Comparison of ENCODE assay signal across 32 cellular contexts in genomic region chr1:112070677-112071076, GRCh38.
"Had no signal": no experiment of that assay in that cellular context is flagged by ENCODE, and none has a peak within 500 bp of the region (broad histone marks: within the 10 kb centered on the region; RNA-seq: fewer than 3 reads in every experiment).

No MANE protein-coding gene starts in this region.

- H3K4me3 Mint-ChIP-seq: activated B cell treated with CpG ODN at 0.5 μM for 24 hours; activated CD4-positive, alpha-beta memory T cell treated with anti-CD3 and anti-CD28 coated beads for 36 hours; activated CD4-positive, alpha-beta T cell treated with anti-CD3 and anti-CD28 coated beads, Interleukin-2, amount 10 ng/mL, durations not matched to agents 24 days and 14 days; activated CD8-positive, alpha-beta T cell treated with anti-CD3 and anti-CD28 coated beads for 36 hours; activated naive CD4-positive, alpha-beta T cell treated with anti-CD3 and anti-CD28 coated beads, Interleukin-2, amount 10 ng/mL, durations not matched to agents 7 days and 5 days; activated naive CD4-positive, alpha-beta T cell treated with anti-CD3 and anti-CD28 coated beads, Interleukin-2, amount 50 U/mL, for 24 hours; activated naive CD8-positive, alpha-beta T cell; activated naive CD8-positive, alpha-beta T cell treated with anti-CD3 and anti-CD28 coated beads, Interleukin-2, amount 10 ng/mL, durations not matched to agents 7 days and 5 days; activated naive CD8-positive, alpha-beta T cell treated with anti-CD3 and anti-CD28 coated beads, Interleukin-2, amount 50 U/mL, for 24 hours; activated T-cell treated with anti-CD3 and anti-CD28 coated beads, Interleukin-2, amount 50 U/mL, for 24 hours; T-cell; T-helper 17 cell had no signal

- FAIRE-seq: TTC549 had no signal

- H3K27me3 ChIP-seq: ascending aorta, brain microvascular endothelial cell, breast epithelium had no signal

- H3K36me3 ChIP-seq: ascending aorta, brain microvascular endothelial cell, breast epithelium had no signal

- H3K4me1 ChIP-seq: ascending aorta, breast epithelium had no signal

- H3K27ac Mint-ChIP-seq: activated B cell treated with CpG ODN at 0.5 μM for 24 hours; activated CD4-positive, alpha-beta memory T cell treated with anti-CD3 and anti-CD28 coated beads for 36 hours; activated CD4-positive, alpha-beta T cell treated with anti-CD3 and anti-CD28 coated beads, Interleukin-2, amount 10 ng/mL, durations not matched to agents 24 days and 14 days; activated CD8-positive, alpha-beta T cell treated with anti-CD3 and anti-CD28 coated beads for 36 hours; activated naive CD4-positive, alpha-beta T cell treated with anti-CD3 and anti-CD28 coated beads, Interleukin-2, amount 10 ng/mL, durations not matched to agents 7 days and 5 days; activated naive CD4-positive, alpha-beta T cell treated with anti-CD3 and anti-CD28 coated beads, Interleukin-2, amount 50 U/mL, for 24 hours; activated naive CD8-positive, alpha-beta T cell; activated naive CD8-positive, alpha-beta T cell treated with anti-CD3 and anti-CD28 coated beads, Interleukin-2, amount 10 ng/mL, durations not matched to agents 7 days and 5 days; activated naive CD8-positive, alpha-beta T cell treated with anti-CD3 and anti-CD28 coated beads, Interleukin-2, amount 50 U/mL, for 24 hours; activated T-cell treated with anti-CD3 and anti-CD28 coated beads, Interleukin-2, amount 50 U/mL, for 24 hours; activated T-helper 2 cell treated with anti-CD3 and anti-CD28 coated beads, Interferon-gamma antibody, Interleukin-2, Interleukin-4, amounts not matched to agents 10 μg/mL and 5 μg/mL and 100 μg/mL, durations not matched to agents 14 hours and 24 hours and 36 hours; T-cell; T-helper 17 cell had no signal

- H3K9me3 Mint-ChIP-seq: activated CD4-positive, alpha-beta memory T cell treated with anti-CD3 and anti-CD28 coated beads for 36 hours; activated CD4-positive, alpha-beta T cell treated with anti-CD3 and anti-CD28 coated beads, Interleukin-2, amount 10 ng/mL, durations not matched to agents 24 days and 14 days; activated CD8-positive, alpha-beta T cell treated with anti-CD3 and anti-CD28 coated beads for 36 hours; activated naive CD4-positive, alpha-beta T cell treated with anti-CD3 and anti-CD28 coated beads, Interleukin-2, amount 10 ng/mL, durations not matched to agents 7 days and 5 days; activated naive CD4-positive, alpha-beta T cell treated with anti-CD3 and anti-CD28 coated beads, Interleukin-2, amount 50 U/mL, for 24 hours; activated naive CD8-positive, alpha-beta T cell treated with anti-CD3 and anti-CD28 coated beads, Interleukin-2, amount 50 U/mL, for 24 hours; activated T-cell treated with anti-CD3 and anti-CD28 coated beads, Interleukin-2, amount 50 U/mL, for 24 hours; activated T-helper 2 cell treated with anti-CD3 and anti-CD28 coated beads, Interferon-gamma antibody, Interleukin-2, Interleukin-4, amounts not matched to agents 10 μg/mL and 5 μg/mL and 100 μg/mL, durations not matched to agents 14 hours and 24 hours and 36 hours had no signal

- H3K4me1 Mint-ChIP-seq: activated B cell treated with CpG ODN at 0.5 μM for 24 hours; activated CD4-positive, alpha-beta T cell treated with anti-CD3 and anti-CD28 coated beads, Interleukin-2, amount 10 ng/mL, durations not matched to agents 24 days and 14 days; activated naive CD4-positive, alpha-beta T cell treated with anti-CD3 and anti-CD28 coated beads, Interleukin-2, amount 10 ng/mL, durations not matched to agents 7 days and 5 days; activated naive CD4-positive, alpha-beta T cell treated with anti-CD3 and anti-CD28 coated beads, Interleukin-2, amount 50 U/mL, for 24 hours; activated naive CD8-positive, alpha-beta T cell treated with anti-CD3 and anti-CD28 coated beads, Interleukin-2, amount 10 ng/mL, durations not matched to agents 7 days and 5 days; activated naive CD8-positive, alpha-beta T cell treated with anti-CD3 and anti-CD28 coated beads, Interleukin-2, amount 50 U/mL, for 24 hours; T-cell had no signal

- H3K27me3 Mint-ChIP-seq: activated naive CD4-positive, alpha-beta T cell treated with anti-CD3 and anti-CD28 coated beads, Interleukin-2, amount 10 ng/mL, durations not matched to agents 7 days and 5 days had no signal

- DNase-seq: activated B cell treated with CpG ODN at 0.5 μM for 24 hours; activated CD4-positive, alpha-beta memory T cell treated with anti-CD3 and anti-CD28 coated beads for 36 hours; activated CD4-positive, alpha-beta T cell treated with anti-CD3 and anti-CD28 coated beads for 4 hours; activated CD4-positive, alpha-beta T cell treated with anti-CD3 and anti-CD28 coated beads, Interleukin-2, amount 10 ng/mL, durations not matched to agents 24 days and 14 days; activated CD4-positive, alpha-beta T cell treated with anti-CD3 and anti-CD28 coated beads, Interleukin-2, amount 50 U/mL, for 1 hour; activated CD4-positive, alpha-beta T cell treated with anti-CD3 and anti-CD28 coated beads, Interleukin-2, amount 50 U/mL, for 4 hours; activated CD4-positive, CD25-positive, alpha-beta regulatory T cell treated with anti-CD3 and anti-CD28 coated beads, Interleukin-2, amount 50 U/mL, for 72 hours; activated CD8-positive, alpha-beta memory T cell treated with anti-CD3 and anti-CD28 coated beads, Interleukin-2, amount 50 U/mL, for 4 hours; activated CD8-positive, alpha-beta T cell treated with anti-CD3 and anti-CD28 coated beads for 36 hours; activated effector memory CD4-positive, alpha-beta T cell treated with Interleukin-2 at 50 U/mL for 16 hours; activated gamma-delta T cell; activated naive CD4-positive, alpha-beta T cell treated with anti-CD3 and anti-CD28 coated beads, Interleukin-2, amount 10 ng/mL, durations not matched to agents 7 days and 5 days; activated naive CD4-positive, alpha-beta T cell treated with Interleukin-2 at 50 U/mL for 16 hours; activated naive CD8-positive, alpha-beta T cell treated with anti-CD3 and anti-CD28 coated beads, Interleukin-2, amount 10 ng/mL, durations not matched to agents 7 days and 5 days; activated naive CD8-positive, alpha-beta T cell treated with anti-CD3 and anti-CD28 coated beads, Interleukin-2, amount 50 U/mL, for 24 hours; activated T-cell treated with anti-CD3 and anti-CD28 coated beads for 4 hours; activated T-cell treated with anti-CD3 and anti-CD28 coated beads, Interleukin-2, amount 50 U/mL, for 24 hours; activated T-cell treated with anti-CD3 and anti-CD28 coated beads, Interleukin-2, amount 50 U/mL, for 48 hours; amygdala; anterior cingulate cortex; brain microvascular endothelial cell; central memory CD4-positive, alpha-beta T cell; T-cell; T-helper 17 cell; T-helper 9 cell had no signal

- H3K4me3 ChIP-seq: ascending aorta, breast epithelium had no signal

- H3K36me3 Mint-ChIP-seq: activated CD4-positive, alpha-beta memory T cell treated with anti-CD3 and anti-CD28 coated beads for 36 hours; activated naive CD4-positive, alpha-beta T cell treated with anti-CD3 and anti-CD28 coated beads, Interleukin-2, amount 10 ng/mL, durations not matched to agents 7 days and 5 days; activated naive CD4-positive, alpha-beta T cell treated with anti-CD3 and anti-CD28 coated beads, Interleukin-2, amount 50 U/mL, for 24 hours; activated naive CD8-positive, alpha-beta T cell; activated naive CD8-positive, alpha-beta T cell treated with anti-CD3 and anti-CD28 coated beads, Interleukin-2, amount 10 ng/mL, durations not matched to agents 7 days and 5 days; T-cell had no signal

- ATAC-seq: activated CD8-positive, alpha-beta T cell treated with anti-CD3 and anti-CD28 coated beads for 36 hours; activated naive CD8-positive, alpha-beta T cell treated with anti-CD3 and anti-CD28 coated beads, Interleukin-2, amount 50 U/mL, for 24 hours; T-cell; T-helper 17 cell had no signal

- H3K27ac ChIP-seq: ascending aorta, brain microvascular endothelial cell, breast epithelium, VCaP had no signal
